Comparison of ENCODE assay signal across 28 cellular contexts in genomic region chr10:130570119-130570518, GRCh38.
"Had no signal": no experiment of that assay in that cellular context is flagged by ENCODE, and none has a peak within 500 bp of the region (broad histone marks: within the 10 kb centered on the region; RNA-seq: fewer than 3 reads in every experiment).

No MANE protein-coding gene starts in this region.

- H3K27ac ChIP-seq: adrenal gland, body of pancreas, colonic mucosa, epithelial cell of prostate, esophagus squamous epithelium, gastroesophageal sphincter, WERI-Rb-1 had no signal

- H3K4me3 ChIP-seq: adrenal gland, body of pancreas, colonic mucosa, esophagus squamous epithelium, gastroesophageal sphincter had no signal

- DNase-seq: activated B cell treated with CpG ODN at 0.5 μM for 24 hours; activated CD4-positive, alpha-beta memory T cell treated with anti-CD3 and anti-CD28 coated beads for 36 hours; activated CD4-positive, alpha-beta T cell treated with anti-CD3 and anti-CD28 coated beads, Interleukin-2, amount 10 ng/mL, durations not matched to agents 24 days and 14 days; activated CD8-positive, alpha-beta memory T cell treated with anti-CD3 and anti-CD28 coated beads, Interleukin-2, amount 10 ng/mL, durations not matched to agents 7 days and 5 days; activated CD8-positive, alpha-beta memory T cell treated with anti-CD3 and anti-CD28 coated beads, Interleukin-2, amount 50 U/mL, for 4 hours; activated CD8-positive, alpha-beta T cell treated with anti-CD3 and anti-CD28 coated beads, Interleukin-2, amount 10 ng/mL, durations not matched to agents 7 days and 5 days; activated effector memory CD4-positive, alpha-beta T cell treated with anti-CD3 and anti-CD28 coated beads, Interleukin-2, amount 50 U/mL, for 16 hours; activated naive CD4-positive, alpha-beta T cell treated with anti-CD3 and anti-CD28 coated beads for 36 hours; activated naive CD8-positive, alpha-beta T cell treated with anti-CD3 and anti-CD28 coated beads for 36 hours; activated naive CD8-positive, alpha-beta T cell treated with anti-CD3 and anti-CD28 coated beads, Interleukin-2, amount 50 U/mL, for 24 hours; activated T-cell treated with anti-CD3 and anti-CD28 coated beads, Interleukin-2, amount 50 U/mL, for 1 hour; activated T-cell treated with anti-CD3 and anti-CD28 coated beads, Interleukin-2, amount 50 U/mL, for 48 hours; adrenal gland; amygdala; aorta; body of pancreas; caudate nucleus; colonic mucosa; effector CD8-positive, alpha-beta T cell; esophagus squamous epithelium; foreskin melanocyte; head of caudate nucleus; T-cell; T-helper 17 cell; T1000; WERI-Rb-1 had no signal

- H3K4me1 ChIP-seq: adrenal gland, body of pancreas, colonic mucosa, esophagus squamous epithelium, gastroesophageal sphincter had no signal

- H3K9me3 ChIP-seq: adrenal gland, body of pancreas, colonic mucosa, esophagus squamous epithelium, gastroesophageal sphincter had no signal

- H3K27me3 ChIP-seq: adrenal gland, body of pancreas, colonic mucosa, esophagus squamous epithelium had no signal

- H3K36me3 ChIP-seq: adrenal gland, colonic mucosa, esophagus squamous epithelium, gastroesophageal sphincter, WERI-Rb-1 had no signal
